8 cellular contexts compared by ENCODE assay signal in genomic region chr15:57375827-57376694, GRCh38. TPM values are rescaled to one million over a fixed set of nuclear protein-coding genes. Genes with fewer than 3 reads are reported as not detected.
DNase-seq lines count a peak whose midpoint lies in the region; ATAC-seq and TF ChIP-seq lines count a peak whose summit lies in the region.

A gene with protein sequence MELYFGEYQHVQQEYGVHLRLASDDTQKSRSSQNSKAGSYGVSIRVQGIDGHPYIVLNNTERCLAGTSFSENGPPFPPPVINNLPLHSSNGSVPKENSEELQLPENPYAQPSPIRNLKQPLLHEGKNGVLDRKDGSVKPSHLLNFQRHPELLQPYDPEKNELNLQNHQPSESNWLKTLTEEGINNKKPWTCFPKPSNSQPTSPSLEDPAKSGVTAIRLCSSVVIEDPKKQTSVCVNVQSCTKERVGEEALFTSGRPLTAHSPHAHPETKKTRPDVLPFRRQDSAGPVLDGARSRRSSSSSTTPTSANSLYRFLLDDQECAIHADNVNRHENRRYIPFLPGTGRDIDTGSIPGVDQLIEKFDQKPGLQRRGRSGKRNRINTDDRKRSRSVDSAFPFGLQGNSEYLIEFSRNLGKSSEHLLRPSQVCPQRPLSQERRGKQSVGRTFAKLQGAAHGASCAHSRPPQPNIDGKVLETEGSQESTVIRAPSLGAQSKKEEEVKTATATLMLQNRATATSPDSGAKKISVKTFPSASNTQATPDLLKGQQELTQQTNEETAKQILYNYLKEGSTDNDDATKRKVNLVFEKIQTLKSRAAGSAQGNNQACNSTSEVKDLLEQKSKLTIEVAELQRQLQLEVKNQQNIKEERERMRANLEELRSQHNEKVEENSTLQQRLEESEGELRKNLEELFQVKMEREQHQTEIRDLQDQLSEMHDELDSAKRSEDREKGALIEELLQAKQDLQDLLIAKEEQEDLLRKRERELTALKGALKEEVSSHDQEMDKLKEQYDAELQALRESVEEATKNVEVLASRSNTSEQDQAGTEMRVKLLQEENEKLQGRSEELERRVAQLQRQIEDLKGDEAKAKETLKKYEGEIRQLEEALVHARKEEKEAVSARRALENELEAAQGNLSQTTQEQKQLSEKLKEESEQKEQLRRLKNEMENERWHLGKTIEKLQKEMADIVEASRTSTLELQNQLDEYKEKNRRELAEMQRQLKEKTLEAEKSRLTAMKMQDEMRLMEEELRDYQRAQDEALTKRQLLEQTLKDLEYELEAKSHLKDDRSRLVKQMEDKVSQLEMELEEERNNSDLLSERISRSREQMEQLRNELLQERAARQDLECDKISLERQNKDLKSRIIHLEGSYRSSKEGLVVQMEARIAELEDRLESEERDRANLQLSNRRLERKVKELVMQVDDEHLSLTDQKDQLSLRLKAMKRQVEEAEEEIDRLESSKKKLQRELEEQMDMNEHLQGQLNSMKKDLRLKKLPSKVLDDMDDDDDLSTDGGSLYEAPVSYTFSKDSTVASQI (plus strand): TSS chr15:57376505. CDS start chr15:57438000, 61,495 bp downstream.

- H3K27me3 Mint-ChIP-seq in natural killer cell treated with Interleukin-12 subunit alpha and Interleukin-12 subunit beta and Interleukin-15 and Interleukin-18, amount 100 ng/mL, for 72 hours, result peaks cover 56 to 73% of the 10 kb centered on the region in 2 donors

- H3K36me3 Mint-ChIP-seq in natural killer cell treated with Interleukin-12 subunit alpha and Interleukin-12 subunit beta and Interleukin-15 and Interleukin-18, amount 100 ng/mL, for 72 hours, result no peaks in the 10 kb centered on the region

- TF ChIP-seq CTCF in GM10266 (IDR thresholded peaks at IDR 0.05; ENCODE audit: control insufficient read depth, insufficient read depth, low read depth, missing control alignments) (no peak), fibroblast of mammary gland (conservative IDR thresholded peaks at IDR 0.05; ENCODE audit: control insufficient read depth, insufficient read depth, low read depth, low read length) (no peak)

- H3K4me3 Mint-ChIP-seq in natural killer cell treated with Interleukin-12 subunit alpha and Interleukin-12 subunit beta and Interleukin-15 and Interleukin-18, amount 100 ng/mL, for 72 hours, result peak within 1 kb of the TSS; percentile 23

- DNase-seq in GM10266 (ENCODE audit: extremely low spot score) (peak; percentile 33), fibroblast of mammary gland (ENCODE audit: low read depth) (no peak), AML-193 (lab: John Stamatoyannopoulos, UW) (no peak)
- no peak for DNase-seq in natural killer cell treated with Interleukin-12 subunit alpha and Interleukin-12 subunit beta and Interleukin-15 and Interleukin-18, amount 100 ng/mL, for 72 hours (ENCODE audit: low spot score)

- H3K27ac Mint-ChIP-seq in natural killer cell treated with Interleukin-12 subunit alpha and Interleukin-12 subunit beta and Interleukin-15 and Interleukin-18, amount 100 ng/mL, for 72 hours, result no peak within 1 kb of the TSS

- ATAC-seq in SK-N-SH treated with all-trans-retinoic acid at 6 μM for 48 hours (peak; percentile 90), GM18858 (IDR thresholded peaks at IDR 0.05; ENCODE audit: unreplicated experiment) (no peak), GM21576 (IDR thresholded peaks at IDR 0.05; ENCODE audit: unreplicated experiment) (no peak), GM18517 (IDR thresholded peaks at IDR 0.05; ENCODE audit: unreplicated experiment) (no peak)
- ATAC-seq in natural killer cell treated with Interleukin-12 subunit alpha and Interleukin-12 subunit beta and Interleukin-15 and Interleukin-18, amount 100 ng/mL, for 72 hours, result peak in 1 of 2 donors; percentile 20

- no peaks in the 10 kb centered on the region for H3K9me3 Mint-ChIP-seq in natural killer cell treated with Interleukin-12 subunit alpha and Interleukin-12 subunit beta and Interleukin-15 and Interleukin-18, amount 100 ng/mL, for 72 hours

- H3K4me1 Mint-ChIP-seq in natural killer cell treated with Interleukin-12 subunit alpha and Interleukin-12 subunit beta and Interleukin-15 and Interleukin-18, amount 100 ng/mL, for 72 hours (ENCODE audit: low read depth in 2 of 2), result peaks cover 0 to 7% of the 10 kb centered on the region in 2 donors

- peak within 1 kb of the TSS; percentile 37 for H3K4me3 ChIP-seq in fibroblast of mammary gland (ENCODE audit: control insufficient read depth, low read depth, low read length)

TF ChIP-seq in SK-N-SH treated with all-trans-retinoic acid at 6 μM for 48 hours, 23 proteins besides CTCF, POLR2A, EP300 and RAD21:
- no peak for TF ChIP-seq ZNF70 (CRISPR knock-in tag; IDR thresholded peaks at IDR 0.05)
- no peak for TF ChIP-seq BACH2 (CRISPR knock-in tag; IDR thresholded peaks at IDR 0.05; ENCODE audit: borderline replicate concordance)
- TF ChIP-seq, protein P1, sequence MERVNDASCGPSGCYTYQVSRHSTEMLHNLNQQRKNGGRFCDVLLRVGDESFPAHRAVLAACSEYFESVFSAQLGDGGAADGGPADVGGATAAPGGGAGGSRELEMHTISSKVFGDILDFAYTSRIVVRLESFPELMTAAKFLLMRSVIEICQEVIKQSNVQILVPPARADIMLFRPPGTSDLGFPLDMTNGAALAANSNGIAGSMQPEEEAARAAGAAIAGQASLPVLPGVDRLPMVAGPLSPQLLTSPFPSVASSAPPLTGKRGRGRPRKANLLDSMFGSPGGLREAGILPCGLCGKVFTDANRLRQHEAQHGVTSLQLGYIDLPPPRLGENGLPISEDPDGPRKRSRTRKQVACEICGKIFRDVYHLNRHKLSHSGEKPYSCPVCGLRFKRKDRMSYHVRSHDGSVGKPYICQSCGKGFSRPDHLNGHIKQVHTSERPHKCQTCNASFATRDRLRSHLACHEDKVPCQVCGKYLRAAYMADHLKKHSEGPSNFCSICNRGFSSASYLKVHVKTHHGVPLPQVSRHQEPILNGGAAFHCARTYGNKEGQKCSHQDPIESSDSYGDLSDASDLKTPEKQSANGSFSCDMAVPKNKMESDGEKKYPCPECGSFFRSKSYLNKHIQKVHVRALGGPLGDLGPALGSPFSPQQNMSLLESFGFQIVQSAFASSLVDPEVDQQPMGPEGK (CRISPR knock-in tag; IDR thresholded peaks at IDR 0.05; ENCODE audit: borderline replicate concordance), result no peak
- TF ChIP-seq ESRRG (CRISPR knock-in tag; IDR thresholded peaks at IDR 0.05), result no peak
- TF ChIP-seq GLIS3 (CRISPR knock-in tag; IDR thresholded peaks at IDR 0.05), result no peak
- no peak for TF ChIP-seq ZNF8 (CRISPR knock-in tag; IDR thresholded peaks at IDR 0.05)
- no peak for TF ChIP-seq ISL1 (CRISPR knock-in tag; IDR thresholded peaks at IDR 0.05)
- no peak for TF ChIP-seq ZNF565 (CRISPR knock-in tag; conservative IDR thresholded peaks at IDR 0.05; ENCODE audit: low read depth)
- no peak for TF ChIP-seq ZFP3 (CRISPR knock-in tag; IDR thresholded peaks at IDR 0.05)

RNA-seq across cellular contexts. Expression of the gene that starts here (rescaled TPM):
- total RNA-seq in natural killer cell treated with Interleukin-12 subunit alpha and Interleukin-12 subunit beta and Interleukin-15 and Interleukin-18, amount 100 ng/mL, for 72 hours, result not detected
